ENCODE assay signal across 21 cellular contexts in the genomic region with DNA sequence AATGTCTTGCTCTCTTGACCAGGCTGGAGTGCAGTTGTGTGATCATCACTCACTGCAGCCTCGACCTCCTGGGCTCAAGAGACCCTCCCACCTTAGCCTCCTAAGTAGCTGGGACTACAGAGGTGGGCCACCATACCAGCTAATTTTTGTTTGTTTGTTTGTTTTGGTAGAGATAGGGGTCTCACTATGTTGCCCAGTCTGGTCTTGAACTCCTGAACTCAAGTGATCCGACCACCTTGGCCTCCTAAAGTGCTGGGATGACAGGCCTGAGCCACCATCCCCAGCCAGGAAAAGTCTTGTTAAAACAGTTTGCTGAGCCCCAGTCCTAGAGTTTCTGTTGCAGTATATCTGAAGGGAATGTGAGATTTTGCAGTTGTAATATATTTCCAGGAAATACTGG.
"Had no signal": no experiment of that assay in that cellular context is flagged by ENCODE, and none has a peak within 500 bp of the region (broad histone marks: within the 10 kb centered on the region; RNA-seq: fewer than 3 reads in every experiment).

No MANE protein-coding gene starts in this region.

- H3K27me3 Mint-ChIP-seq: T-cell had no signal

- H3K4me3 ChIP-seq: SJSA1, SK-N-MC had no signal

- DNase-seq: IMR-90, NCI-H1092, NCI-H1105 treated with DMSO at 0.1 percent for 48 hours, NCI-H1417 treated with DMSO at 0.1 percent for 48 hours, NCI-H146, NCI-H1694 treated with DMSO at 0.1 percent for 48 hours, NCI-H1930, NCI-H2081, NCI-H2107, NCI-H2227 treated with DMSO at 0.1 percent for 48 hours, NCI-H524, NCI-H69, NCI-H774, PC-3, Right ventricle myocardium superior, RPMI8226, SIG-M5, T-cell had no signal

- H3K9me3 Mint-ChIP-seq: T-cell had no signal

- H3K27ac ChIP-seq: KMS-11, SJSA1, SK-N-MC had no signal

- H3K4me3 Mint-ChIP-seq: T-cell had no signal

- H3K4me1 ChIP-seq: SJSA1 had no signal

- H3K9ac ChIP-seq: KMS-11 had no signal

- H3K27me3 ChIP-seq: SJSA1 had no signal

- H3K9me3 ChIP-seq: SJSA1 had no signal

- H3K27ac Mint-ChIP-seq: T-cell had no signal

- H3K36me3 ChIP-seq: SJSA1 had no signal

- H3K4me2 ChIP-seq: KMS-11 had no signal

- H3K36me3 Mint-ChIP-seq: T-cell had no signal

- H3K4me1 Mint-ChIP-seq: T-cell had no signal

- ATAC-seq: PC-3, T-cell had no signal
